In the genomic region with DNA sequence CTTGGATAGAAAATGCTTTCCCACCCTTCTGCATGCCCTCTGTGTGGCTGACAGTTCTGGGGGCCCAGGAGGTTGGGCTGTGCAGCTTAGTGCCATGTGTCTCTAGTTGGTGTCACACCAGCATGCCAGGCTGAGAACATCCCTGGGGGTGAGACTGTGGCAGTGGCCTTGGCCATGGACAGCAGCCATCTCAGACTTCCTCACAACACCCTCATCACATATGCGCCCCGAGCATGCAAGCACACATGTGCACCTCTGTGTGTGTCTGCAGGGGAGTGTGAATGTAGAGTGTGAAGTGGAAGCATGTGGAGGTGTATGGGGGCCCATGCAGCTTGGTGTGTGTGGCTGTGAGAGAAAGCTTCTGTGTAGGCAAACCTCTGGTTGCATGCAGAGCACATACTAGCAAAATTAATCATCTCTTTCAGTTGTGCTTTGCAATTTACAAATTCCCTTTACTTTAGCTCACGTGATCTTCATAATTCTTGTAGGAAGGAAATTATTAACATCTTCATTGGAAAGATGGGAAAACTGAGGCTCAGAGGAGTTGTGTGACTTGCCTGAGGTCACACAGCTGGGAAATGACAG, we compare ENCODE assay signal across 27 cellular contexts. TPM values are rescaled to one million over a fixed set of nuclear protein-coding genes. Genes with fewer than 3 reads are reported as not detected.
A peak's percentile ranks its signal among the peaks of the same experiment; 100 is the strongest.
DNase-seq lines count a peak whose midpoint lies in the region; ATAC-seq and TF ChIP-seq lines count a peak whose summit lies in the region.
"Had no signal": no experiment of that assay in that cellular context is flagged by ENCODE, and none has a peak within 500 bp of the region (broad histone marks: within the 10 kb centered on the region; RNA-seq: fewer than 3 reads in every experiment).

No MANE protein-coding gene starts in this region.

- intact Hi-C loops in sigmoid colon (cut with DNase I), result no loop called here

- no peak overlapping the region for H2BK5ac ChIP-seq in H9 (ENCODE audit: insufficient read length, low read length)

- H3K23me2 ChIP-seq in H9 (ENCODE audit: insufficient read length, low read depth, low read length, poor library complexity, severe bottlenecking), result no peaks in the 10 kb centered on the region

- no peak overlapping the region for H3T11ph ChIP-seq in H9 (ENCODE audit: low read length)

- H3K79me2 ChIP-seq in H9 (ENCODE audit: insufficient read depth, low read length), result no peaks in the 10 kb centered on the region

- no peak overlapping the region for H2BK120ac ChIP-seq in H9 (ENCODE audit: low read depth, low read length, poor library complexity, severe bottlenecking)

- H4K20me1 ChIP-seq in H9 (ENCODE audit: control insufficient read depth, insufficient read depth, insufficient read length), result no peaks in the 10 kb centered on the region

- no peak for TF ChIP-seq POLR2A in sigmoid colon (IDR thresholded peaks at IDR 0.05)

- no peaks in the 10 kb centered on the region for H3K9me3 Mint-ChIP-seq in H9
- H3K9me3 Mint-ChIP-seq in activated T-cell treated with anti-CD3 and anti-CD28 coated beads, Interleukin-2, amount 50 U/mL, for 24 hours, result no peaks in the 10 kb centered on the region
- H3K9me3 Mint-ChIP-seq: activated naive CD8-positive, alpha-beta T cell treated with anti-CD3 and anti-CD28 coated beads, Interleukin-2, amount 10 ng/mL, durations not matched to agents 7 days and 5 days; central memory CD8-positive, alpha-beta T cell had no signal

- no peak for ATAC-seq in HG02885 (IDR thresholded peaks at IDR 0.05; ENCODE audit: poor library complexity, unreplicated experiment)
- ATAC-seq: activated CD4-positive, alpha-beta T cell treated with anti-CD3 and anti-CD28 coated beads for 36 hours; HepG2 had no signal

- no peak for TF ChIP-seq EP300 in sigmoid colon (IDR thresholded peaks at IDR 0.05)

- H2BK12ac ChIP-seq in H9 (ENCODE audit: insufficient read length, low read depth, low read length), result peak overlapping the region; percentile 8

- no peak overlapping the region for H3K9ac ChIP-seq in H9 (ENCODE audit: extremely low read depth, insufficient read length, low read length)
- 0 out of 2 replicates have a peak overlapping the region, but pooled peaks have one; percentile 9 for H3K9ac ChIP-seq in iPS-20b (ENCODE audit: low read depth, low read length)

- H3K14ac ChIP-seq in H9 (ENCODE audit: insufficient read depth, low read length), result peak overlapping the region; percentile 40; the same call in 1 of the 2 replicates

- H3K23ac ChIP-seq in H9 (ENCODE audit: insufficient read length, low read depth, low read length), result no peak overlapping the region

- peaks cover 7 to 11% of the 10 kb centered on the region in 2 experiments for H3K4me1 Mint-ChIP-seq in H9
- H3K4me1 Mint-ChIP-seq in activated T-cell treated with anti-CD3 and anti-CD28 coated beads, Interleukin-2, amount 50 U/mL, for 24 hours (ENCODE audit: low read depth), result peaks cover 9% of the 10 kb centered on the region

- no peaks in the 10 kb centered on the region for H3K79me1 ChIP-seq in H9 (ENCODE audit: insufficient read depth, low read depth, low read length, poor library complexity, severe bottlenecking)

- no peak overlapping the region for H2BK15ac ChIP-seq in H9 (ENCODE audit: low read depth, low read length)

- WGBS in H9 (ENCODE audit: extremely low coverage, insufficient read length, low lambda C conversion rate), result no CpG with 5 or more reads among the region's 3 CpGs
- WGBS in sigmoid colon, 2 donors, result 83 to 89% methylated on average over 3 of the region's 3 CpGs

- H2AK5ac ChIP-seq in H9 (ENCODE audit: insufficient read length, low read length), result no peak overlapping the region

- H3K9me3 ChIP-seq in H9 (ENCODE audit: control insufficient read depth, low read depth, low read length) (no peaks in the 10 kb centered on the region), iPS-20b (ENCODE audit: insufficient read depth, low read depth, low read length) (no peaks in the 10 kb centered on the region), sigmoid colon (no peaks in the 10 kb centered on the region)
- H3K9me3 ChIP-seq: Caco-2, HAP-1, lower lobe of right lung, neutrophil had no signal

- no peak overlapping the region for H2BK20ac ChIP-seq in H9 (ENCODE audit: low read depth, low read length, poor library complexity, severe bottlenecking)

- no peaks in the 10 kb centered on the region; the same call in 1 of the 2 replicates for H3K4me1 ChIP-seq in H9 (ENCODE audit: insufficient read depth, low read length)
- H3K4me1 ChIP-seq in iPS-20b (ENCODE audit: insufficient read depth, low read length), result no peaks in the 10 kb centered on the region
- peaks cover 0 to 30% (median 11%) of the 10 kb centered on the region in 4 donors for H3K4me1 ChIP-seq in sigmoid colon

- H3K4me3 ChIP-seq in iPS-20b (ENCODE audit: low read length), result no peak overlapping the region
- H3K4me3 ChIP-seq in sigmoid colon, result no peak overlapping the region
- H3K4me3 ChIP-seq: HAP-1, lower lobe of right lung, smooth muscle cell had no signal

- no peak for TF ChIP-seq CTCF in H9 (conservative IDR thresholded peaks at IDR 0.05)
- no peak for TF ChIP-seq CTCF in sigmoid colon (IDR thresholded peaks at IDR 0.05)

- DNase-seq in H9 (no peak), amniotic epithelial cell (ENCODE audit: low read depth) (peak; percentile 21), sigmoid colon (no peak), nucleus accumbens (lab: John Stamatoyannopoulos, UW) (no peak), NOMO-1 treated with dmso at 0.1 percent for 144 hours (lab: John Stamatoyannopoulos, UW; ENCODE audit: unreplicated experiment) (no peak)
- no peak for DNase-seq in activated T-cell treated with anti-CD3 and anti-CD28 coated beads, Interleukin-2, amount 50 U/mL, for 24 hours
- DNase-seq: activated CD4-positive, alpha-beta T cell treated with anti-CD3 and anti-CD28 coated beads for 36 hours; activated CD8-positive, alpha-beta memory T cell treated with anti-CD3 and anti-CD28 coated beads for 24 hours; activated gamma-delta T cell; activated naive CD8-positive, alpha-beta T cell treated with anti-CD3 and anti-CD28 coated beads, Interleukin-2, amount 10 ng/mL, durations not matched to agents 7 days and 5 days; C1 segment of cervical spinal cord; glutamatergic neuron; lower lobe of right lung; NCI-H1694; NCI-H446 treated with DMSO at 0.1 percent for 48 hours; stimulated activated CD4-positive, alpha-beta T cell treated with anti-CD3 and anti-CD28 coated beads, Interleukin-1b, Interleukin-23, amount 100 ng/mL, for 48 hours; T-helper 2 cell had no signal

- H3K4me3 Mint-ChIP-seq in H9, result no peak overlapping the region
- no peak overlapping the region for H3K4me3 Mint-ChIP-seq in activated T-cell treated with anti-CD3 and anti-CD28 coated beads, Interleukin-2, amount 50 U/mL, for 24 hours
- H3K4me3 Mint-ChIP-seq: activated CD4-positive, alpha-beta T cell treated with anti-CD3 and anti-CD28 coated beads for 36 hours; activated naive CD8-positive, alpha-beta T cell treated with anti-CD3 and anti-CD28 coated beads, Interleukin-2, amount 10 ng/mL, durations not matched to agents 7 days and 5 days; central memory CD8-positive, alpha-beta T cell had no signal

- H3K27ac ChIP-seq in H9 (ENCODE audit: insufficient read length, low read depth, low read length), result no peak overlapping the region
- no peak overlapping the region for H3K27ac ChIP-seq in iPS-20b (ENCODE audit: low read length)
- H3K27ac ChIP-seq in sigmoid colon, result peak overlapping the region; percentile 35 to 77 (median 64)
- H3K27ac ChIP-seq: lower lobe of right lung, neutrophil had no signal

- H3K27me3 Mint-ChIP-seq in H9 (ENCODE audit: low read depth), result peaks cover 36% of the 10 kb centered on the region
- no peaks in the 10 kb centered on the region for H3K27me3 Mint-ChIP-seq in activated T-cell treated with anti-CD3 and anti-CD28 coated beads, Interleukin-2, amount 50 U/mL, for 24 hours
- H3K27me3 Mint-ChIP-seq: activated naive CD8-positive, alpha-beta T cell treated with anti-CD3 and anti-CD28 coated beads, Interleukin-2, amount 10 ng/mL, durations not matched to agents 7 days and 5 days had no signal

- no peak overlapping the region for H4K91ac ChIP-seq in H9 (ENCODE audit: insufficient read length, low read depth, low read length)

- peak overlapping the region; percentile 4 for H4K8ac ChIP-seq in H9 (replicated peaks; ENCODE audit: insufficient read length, low read depth, low read length)

- H3K4me2 ChIP-seq in H9 (ENCODE audit: insufficient read depth, insufficient read length, low read length), result no peak overlapping the region
- H3K4me2 ChIP-seq: smooth muscle cell had no signal

- no peaks in the 10 kb centered on the region; the same call in 1 of the 2 replicates for H3K27me3 ChIP-seq in H9 (ENCODE audit: insufficient read depth, low read length)
- peaks cover 22% of the 10 kb centered on the region; the same call in 1 of the 2 replicates for H3K27me3 ChIP-seq in iPS-20b (ENCODE audit: insufficient read depth, low read length)
- H3K27me3 ChIP-seq in sigmoid colon, result no peaks in the 10 kb centered on the region

- H4K5ac ChIP-seq in H9 (ENCODE audit: insufficient read length, low read depth, low read length), result no peak overlapping the region

- no peak overlapping the region for H3K56ac ChIP-seq in H9 (ENCODE audit: insufficient read length, low read depth, low read length)

- H3K27ac Mint-ChIP-seq in H9, result no peak overlapping the region
- no peak overlapping the region for H3K27ac Mint-ChIP-seq in activated T-cell treated with anti-CD3 and anti-CD28 coated beads, Interleukin-2, amount 50 U/mL, for 24 hours
- H3K27ac Mint-ChIP-seq: activated CD4-positive, alpha-beta T cell treated with anti-CD3 and anti-CD28 coated beads for 36 hours; activated naive CD8-positive, alpha-beta T cell treated with anti-CD3 and anti-CD28 coated beads, Interleukin-2, amount 10 ng/mL, durations not matched to agents 7 days and 5 days had no signal

- H3K36me3 Mint-ChIP-seq in H9 (ENCODE audit: insufficient read depth in 1 of 3, low read depth in 3 of 3), result no peaks in the 10 kb centered on the region
- H3K36me3 Mint-ChIP-seq in activated T-cell treated with anti-CD3 and anti-CD28 coated beads, Interleukin-2, amount 50 U/mL, for 24 hours (ENCODE audit: low read depth), result peaks cover 12% of the 10 kb centered on the region

- peak overlapping the region; percentile 21 for H3K18ac ChIP-seq in H9 (ENCODE audit: insufficient read length, low read depth, low read length)

- H3K4ac ChIP-seq in H9 (ENCODE audit: low read depth, low read length), result no peak overlapping the region

- H3K36me3 ChIP-seq in iPS-20b (ENCODE audit: insufficient read depth, low read depth, low read length) (no peaks in the 10 kb centered on the region), sigmoid colon (no peaks in the 10 kb centered on the region)
- H3K36me3 ChIP-seq: lower lobe of right lung, neutrophil had no signal

- no peak overlapping the region for H2AFZ ChIP-seq in H9 (ENCODE audit: low read length)

RNA-seq across cellular contexts. Expression of gene ASIC1, which starts 8.4 kb away (rescaled TPM):
- 3.9 and 4.0 TPM in 2 replicates for total RNA-seq in H9 (2021)
- total RNA-seq in sigmoid colon, result 1 to 10 TPM; 3.5 to 6.9 (median 5.2) TPM
- polyA plus RNA-seq in sigmoid colon, result 1 to 10 TPM in 2 of 3 donors, not detected in 1; 1.3 to 1.6 TPM

RNA-seq across cellular contexts. Expression of gene SMARCD1, which starts 19.3 kb away (rescaled TPM):
- total RNA-seq in H9 (2021), result 142 and 152 TPM in 2 replicates
- 10 to 100 TPM; 22.4 to 64.8 (median 39.2) TPM for total RNA-seq in sigmoid colon
- polyA plus RNA-seq in sigmoid colon, result 10 to 100 TPM; 16.0 to 26.4 (median 24.1) TPM

RNA-seq across cellular contexts. Expression of gene GPD1, which starts 38.0 kb away (rescaled TPM):
- total RNA-seq in H9 (2021) (0.70 and 1.2 TPM in 2 replicates), sigmoid colon (10 to 100 TPM in 1 of 4 donors, 1 to 10 TPM in 1, under 1 TPM in 2; 0.55 to 59.6 (median 1.5) TPM)
- polyA plus RNA-seq in sigmoid colon, result 10 to 100 TPM in 1 of 3 donors, 1 to 10 TPM in 2; 3.0 to 19.8 (median 3.6) TPM
- total RNA-seq: endothelial cell of umbilical vein, pulmonary artery endothelial cell, smooth muscle cell had no signal

RNA-seq across cellular contexts. Expression of gene RACGAP1, which starts 40.5 kb away (rescaled TPM):
- total RNA-seq in H9 (2021) (60.8 and 64.8 TPM in 2 replicates), sigmoid colon (10 to 100 TPM; 14.1 to 42.6 (median 27.0) TPM)
- 10 to 100 TPM in 1 of 3 donors, 1 to 10 TPM in 2; 4.8 to 22.5 (median 8.3) TPM for polyA plus RNA-seq in sigmoid colon

RNA-seq across cellular contexts. Expression of gene COX14, which starts 46.2 kb away (rescaled TPM):
- 31.2 and 31.9 TPM in 2 replicates for total RNA-seq in H9 (2021)
- total RNA-seq in sigmoid colon, result 100 to 1,000 TPM in 1 of 4 donors, 10 to 100 TPM in 3; 87.8 to 179 (median 93.8) TPM
- polyA plus RNA-seq in sigmoid colon, result 100 to 1,000 TPM; 124 to 266 (median 187) TPM

Comparison
In these comparisons a context has a peak if more than half of its experiments do, and no peak if none do; other contexts are left out.
1. H3K27ac ChIP-seq: peak in sigmoid colon (4 of 4); none in H9 (single experiment) and iPS-20b (single experiment).